ENCODE assay signal across 18 cellular contexts in the genomic region with DNA sequence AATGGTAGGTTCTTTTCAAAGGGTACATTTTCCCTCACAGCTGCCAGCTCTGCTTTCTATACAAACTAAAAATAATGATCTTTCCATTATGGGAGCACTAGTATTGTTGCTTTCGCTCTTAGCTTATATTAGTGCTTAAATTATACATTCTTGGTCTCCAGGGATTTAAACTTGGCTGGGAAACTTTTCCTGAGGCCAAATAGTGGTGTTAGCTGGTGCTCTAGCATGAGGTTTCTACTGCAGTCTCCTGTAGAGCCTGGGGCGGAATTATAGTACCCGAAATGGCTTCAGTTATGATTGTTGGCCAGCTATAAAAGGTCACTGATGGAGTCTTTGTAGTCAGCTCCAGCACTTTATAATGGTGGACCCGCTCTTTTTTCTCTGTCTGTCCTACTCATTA.
"Had no signal": no experiment of that assay in that cellular context is flagged by ENCODE, and none has a peak within 500 bp of the region (broad histone marks: within the 10 kb centered on the region; RNA-seq: fewer than 3 reads in every experiment).

No MANE protein-coding gene starts in this region.

- H3K27ac Mint-ChIP-seq: activated naive CD8-positive, alpha-beta T cell treated with anti-CD3 and anti-CD28 coated beads, Interleukin-2, amount 10 ng/mL, durations not matched to agents 7 days and 5 days; nephron progenitor cell; progenitor cell of endocrine pancreas; stimulated activated naive CD8-positive, alpha-beta T cell treated with anti-CD3 and anti-CD28 coated beads, Interleukin-15, Interleukin-2, amounts not matched to agents 100 ng/mL and 50 ng/mL, for 24 hours had no signal

- H3K27ac ChIP-seq: breast epithelium, left ventricle myocardium inferior, suprapubic skin, upper lobe of left lung had no signal

- H3K36me3 ChIP-seq: breast epithelium, left ventricle myocardium inferior, suprapubic skin, upper lobe of left lung had no signal

- H3K4me3 ChIP-seq: breast epithelium, left ventricle myocardium inferior, suprapubic skin, upper lobe of left lung had no signal

- H3K9me3 ChIP-seq: breast epithelium, left ventricle myocardium inferior, suprapubic skin, upper lobe of left lung had no signal

- H3K27me3 ChIP-seq: breast epithelium, suprapubic skin, upper lobe of left lung had no signal

- H3K4me1 Mint-ChIP-seq: activated naive CD8-positive, alpha-beta T cell treated with anti-CD3 and anti-CD28 coated beads, Interleukin-2, amount 10 ng/mL, durations not matched to agents 7 days and 5 days had no signal

- H3K36me3 Mint-ChIP-seq: activated naive CD8-positive, alpha-beta T cell treated with anti-CD3 and anti-CD28 coated beads, Interleukin-2, amount 10 ng/mL, durations not matched to agents 7 days and 5 days had no signal

- H3K4me1 ChIP-seq: breast epithelium, left ventricle myocardium inferior, suprapubic skin, upper lobe of left lung had no signal

- H3K27me3 Mint-ChIP-seq: activated naive CD8-positive, alpha-beta T cell treated with anti-CD3 and anti-CD28 coated beads, Interleukin-2, amount 10 ng/mL, durations not matched to agents 7 days and 5 days; stimulated activated naive CD8-positive, alpha-beta T cell treated with anti-CD3 and anti-CD28 coated beads, Interleukin-15, Interleukin-2, amounts not matched to agents 100 ng/mL and 50 ng/mL, for 24 hours had no signal

- ATAC-seq: activated CD4-positive, CD25-positive, alpha-beta regulatory T cell treated with anti-CD3 and anti-CD28 coated beads, Interleukin-2, amount 50 U/mL, for 24 hours; right cardiac atrium had no signal

- H3K4me3 Mint-ChIP-seq: activated naive CD8-positive, alpha-beta T cell treated with anti-CD3 and anti-CD28 coated beads, Interleukin-2, amount 10 ng/mL, durations not matched to agents 7 days and 5 days; nephron progenitor cell; stimulated activated naive CD8-positive, alpha-beta T cell treated with anti-CD3 and anti-CD28 coated beads, Interleukin-15, Interleukin-2, amounts not matched to agents 100 ng/mL and 50 ng/mL, for 24 hours had no signal

- DNase-seq: activated CD4-positive, alpha-beta T cell treated with anti-CD3 and anti-CD28 coated beads, Interleukin-2, amount 50 U/mL, for 1 hour; activated naive CD4-positive, alpha-beta T cell; activated naive CD8-positive, alpha-beta T cell treated with anti-CD3 and anti-CD28 coated beads, Interleukin-2, amount 10 ng/mL, durations not matched to agents 7 days and 5 days; activated T-cell treated with anti-CD3 and anti-CD28 coated beads for 4 hours; anterior cingulate cortex; erythroblast; hippocampal formation; left ventricle myocardium inferior; nephron progenitor cell; occipital lobe; right cardiac atrium; T-helper 9 cell; upper lobe of left lung had no signal
